ENCODE assay signal across 29 cellular contexts in genomic region chr20:16424780-16425179, GRCh38.
"Had no signal": no experiment of that assay in that cellular context is flagged by ENCODE, and none has a peak within 500 bp of the region (broad histone marks: within the 10 kb centered on the region; RNA-seq: fewer than 3 reads in every experiment).

No MANE protein-coding gene starts in this region.

- H3K4me3 ChIP-seq: ovary, psoas muscle, skin epidermis, smooth muscle cell, spleen, suprapubic skin, testis, tibial artery, transverse colon, upper lobe of right lung, uterus had no signal

- H3K36me3 ChIP-seq: ovary, uterus had no signal

- H3K4me2 ChIP-seq: smooth muscle cell had no signal

- H3K27me3 ChIP-seq: ovary, spleen, suprapubic skin, testis, tibial artery, transverse colon, upper lobe of right lung, uterus had no signal

- H3K27ac ChIP-seq: ovary, parathyroid adenoma, psoas muscle, skin epidermis, spleen, suprapubic skin, testis, tibial artery, transverse colon, upper lobe of right lung, uterus had no signal

- DNase-seq: naive thymus-derived CD8-positive, alpha-beta T cell; nephron progenitor cell; occipital lobe; ovary; posterior cingulate gyrus; psoas muscle; right cardiac atrium; spleen; stimulated activated CD4-positive, alpha-beta T cell treated with anti-CD3 and anti-CD28 coated beads, Interleukin-12 subunit alpha, Interleukin-12 subunit beta, amount 100 ng/mL, for 4 hours; stimulated activated CD4-positive, alpha-beta T cell treated with anti-CD3 and anti-CD28 coated beads, Interleukin-1b, Interleukin-23, amount 100 ng/mL, for 48 hours; stimulated activated CD4-positive, alpha-beta T cell treated with anti-CD3 and anti-CD28 coated beads, Interleukin-4, amount 100 ng/mL, for 1 hour; stimulated activated CD4-positive, alpha-beta T cell treated with anti-CD3 and anti-CD28 coated beads, Interleukin-4, amount 100 ng/mL, for 4 hours; stimulated activated CD8-positive, alpha-beta memory T cell treated with anti-CD3 and anti-CD28 coated beads, Interleukin-4, amount 100 ng/mL, for 48 hours; stimulated activated naive CD4-positive, alpha-beta T cell; stimulated activated naive CD8-positive, alpha-beta T cell treated with anti-CD3 and anti-CD28 coated beads, Interleukin-15, amount 100 ng/mL, for 72 hours; stimulated activated naive CD8-positive, alpha-beta T cell treated with anti-CD3 and anti-CD28 coated beads, Interleukin-15, Interleukin-2, amounts not matched to agents 100 U/mL and 50 U/mL, for 24 hours; substantia nigra; testis; tibial artery; transverse colon; upper lobe of right lung; uterus had no signal

- H3K9ac ChIP-seq: parathyroid adenoma had no signal

- ATAC-seq: naive thymus-derived CD8-positive, alpha-beta T cell; natural killer cell treated with Interleukin-12 subunit alpha and Interleukin-12 subunit beta and Interleukin-15 and Interleukin-18, amount 100 ng/mL, for 72 hours; psoas muscle; right cardiac atrium; sciatic nerve; stimulated activated memory B cell treated with anti-CD40 and anti-IgM and Interleukin-4, amounts not matched to agents 10 μg/mL and 1 μg/mL and 100 μg/mL, for 72 hours; stimulated activated naive CD8-positive, alpha-beta T cell treated with anti-CD3 and anti-CD28 coated beads, Interleukin-15, amount 100 ng/mL, for 72 hours; stimulated activated naive CD8-positive, alpha-beta T cell treated with anti-CD3 and anti-CD28 coated beads, Interleukin-15, Interleukin-2, amounts not matched to agents 100 U/mL and 50 U/mL, for 24 hours; upper lobe of right lung had no signal

- H3K4me1 ChIP-seq: parathyroid adenoma, spleen, suprapubic skin, testis, tibial artery, transverse colon, upper lobe of right lung, uterus had no signal

- H2AFZ ChIP-seq: parathyroid adenoma had no signal

- H3K9me3 ChIP-seq: ovary, suprapubic skin, testis, tibial artery, transverse colon, upper lobe of right lung, uterus had no signal
